26 cellular contexts compared by ENCODE assay signal in the genomic region with DNA sequence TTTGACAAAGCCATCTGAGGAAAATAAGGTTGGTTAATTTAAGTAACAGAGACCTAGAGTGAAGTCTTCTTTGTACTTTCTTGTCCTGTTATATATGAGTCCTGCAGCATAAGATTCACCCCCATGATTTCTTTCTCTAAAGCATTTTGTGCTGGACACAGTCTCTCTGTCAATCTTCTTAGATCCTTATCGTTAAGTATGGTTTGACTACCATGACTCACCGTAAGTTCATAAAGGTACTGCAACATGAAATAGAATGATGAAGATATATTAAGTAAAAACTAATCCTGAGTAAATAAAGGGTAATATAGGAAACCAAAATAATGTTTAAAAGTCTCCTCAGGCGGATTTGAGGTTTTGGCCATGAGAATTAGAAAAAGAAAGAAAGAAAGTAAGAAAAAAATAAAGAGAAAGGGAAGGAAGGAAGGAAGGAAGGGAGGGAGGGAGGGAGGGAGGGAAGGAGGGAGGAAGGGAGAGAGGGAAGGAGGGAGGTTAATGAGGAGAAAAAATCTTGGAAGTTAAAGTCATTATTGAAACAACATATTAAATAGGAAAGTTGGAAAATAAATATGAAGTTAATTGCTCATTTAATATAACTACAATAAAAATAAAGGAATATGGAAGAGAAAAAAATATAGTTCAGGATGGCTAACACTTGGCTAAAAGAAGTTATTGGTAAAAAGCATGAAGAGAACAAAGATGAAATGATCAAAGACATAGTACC.
DNase-seq lines count a peak whose midpoint lies in the region; ATAC-seq and TF ChIP-seq lines count a peak whose summit lies in the region.
"Had no signal": no experiment of that assay in that cellular context is flagged by ENCODE, and none has a peak within 500 bp of the region (broad histone marks: within the 10 kb centered on the region; RNA-seq: fewer than 3 reads in every experiment).

No MANE protein-coding gene starts in this region.

- peak overlapping the region; percentile 69 for H3K4me3 Mint-ChIP-seq in MCF 10A (ENCODE audit: unreplicated experiment)
- H3K4me3 Mint-ChIP-seq: activated CD4-positive, alpha-beta T cell treated with anti-CD3 and anti-CD28 coated beads for 36 hours; B cell; CD8-positive, alpha-beta memory T cell; memory B cell had no signal

- peaks cover 4% of the 10 kb centered on the region for H3K36me3 Mint-ChIP-seq in MCF 10A (ENCODE audit: insufficient read depth, unreplicated experiment)
- H3K36me3 Mint-ChIP-seq: memory B cell had no signal

- intact Hi-C loops in MCF 10A (cut with micrococcal nuclease) (loop anchor here (10.0 kb wide), 1 partner anchor 348 kb away; no protein-coding TSS in a partner anchor), breast epithelium (cut with DNase I; ENCODE audit: low total_unique reads) (no loop called here), left cardiac atrium (cut with DNase I) (no loop called here)

- TSS peak; percentile 40 for BruUV-seq in MCF 10A (replicated peaks; lab: Mats Ljungman, UMichigan)

- H3K27me3 ChIP-seq in breast epithelium (no peaks in the 10 kb centered on the region), RWPE2 (ENCODE audit: insufficient read depth, poor library complexity, severe bottlenecking) (no peaks in the 10 kb centered on the region), skeletal muscle satellite cell (ENCODE audit: control insufficient read depth, insufficient read depth, low read length) (no peaks in the 10 kb centered on the region)
- H3K27me3 ChIP-seq: cardiac muscle cell had no signal

- CTCF ChIA-PET in MCF 10A (lab: Yijun Ruan, JAX): no interaction called here

- no peaks in the 10 kb centered on the region for H3K4me1 ChIP-seq in breast epithelium
- peaks cover 64% of the 10 kb centered on the region for H3K4me1 ChIP-seq in RWPE2 (ENCODE audit: insufficient read depth, poor library complexity, severe bottlenecking)
- H3K4me1 ChIP-seq in skeletal muscle satellite cell (ENCODE audit: control insufficient read depth, insufficient read depth, low read length): peaks cover 52% of the 10 kb centered on the region

- POLR2A ChIA-PET in MCF 10A (lab: Yijun Ruan, JAX): interaction anchor here (0.7 to 2.1 kb wide), 3 partner anchors 10 to 1885 kb away, joined by 3 to 4 read pairs (median 3); no protein-coding TSS in a partner anchor

- no peak for TF ChIP-seq POLR2A in breast epithelium (IDR thresholded peaks at IDR 0.05)

- no peaks in the 10 kb centered on the region for H3K36me3 ChIP-seq in breast epithelium
- H3K36me3 ChIP-seq in RWPE2 (ENCODE audit: low read depth): no peaks in the 10 kb centered on the region
- no peaks in the 10 kb centered on the region for H3K36me3 ChIP-seq in skeletal muscle satellite cell (ENCODE audit: insufficient read depth, low read length)
- H3K36me3 ChIP-seq: cardiac muscle cell had no signal

- H3K9me3 ChIP-seq in breast epithelium (no peaks in the 10 kb centered on the region), RWPE2 (ENCODE audit: severe bottlenecking) (no peaks in the 10 kb centered on the region), skeletal muscle satellite cell (replicated peaks; ENCODE audit: low read length) (no peaks in the 10 kb centered on the region)

- no peaks in the 10 kb centered on the region for H3K9me3 Mint-ChIP-seq in MCF 10A (ENCODE audit: unreplicated experiment)

- TF ChIP-seq CTCF in MCF 10A (IDR thresholded peaks at IDR 0.05; ENCODE audit: unreplicated experiment) (no peak), breast epithelium (IDR thresholded peaks at IDR 0.05) (no peak), RWPE2 (IDR thresholded peaks at IDR 0.05; ENCODE audit: poor library complexity, severe bottlenecking) (no peak)

- no peaks in the 10 kb centered on the region for H3K27me3 Mint-ChIP-seq in MCF 10A (ENCODE audit: insufficient read depth, unreplicated experiment)
- H3K27me3 Mint-ChIP-seq: activated CD4-positive, alpha-beta T cell treated with anti-CD3 and anti-CD28 coated beads for 36 hours; B cell; memory B cell; progenitor cell of endocrine pancreas had no signal

- ATAC-seq in RWPE2 (ENCODE audit: low read depth) (peak; percentile 18; the same call in 2 of the 3 replicates), HG02623 (IDR thresholded peaks at IDR 0.05; ENCODE audit: unreplicated experiment) (no peak), GM21528 (IDR thresholded peaks at IDR 0.05; ENCODE audit: low FRiP score, unreplicated experiment) (no peak), left cardiac atrium (no peak)
- ATAC-seq: activated CD4-positive, alpha-beta T cell treated with anti-CD3 and anti-CD28 coated beads for 36 hours had no signal

- H3K9ac ChIP-seq in skeletal muscle satellite cell (ENCODE audit: low read depth, low read length): no peak overlapping the region

- H3K27ac Mint-ChIP-seq in MCF 10A (ENCODE audit: low read depth, unreplicated experiment): peak overlapping the region; percentile 76
- H3K27ac Mint-ChIP-seq: activated CD4-positive, alpha-beta T cell treated with anti-CD3 and anti-CD28 coated beads for 36 hours; B cell; CD8-positive, alpha-beta memory T cell; memory B cell; progenitor cell of endocrine pancreas had no signal

- H3K4me3 ChIP-seq in breast epithelium: no peak overlapping the region
- peak overlapping the region; percentile 28 for H3K4me3 ChIP-seq in RWPE2 (ENCODE audit: severe bottlenecking)
- no peak overlapping the region for H3K4me3 ChIP-seq in skeletal muscle satellite cell (ENCODE audit: low read length)
- H3K4me3 ChIP-seq: cardiac muscle cell, PC-9 had no signal

- H3K27ac ChIP-seq in breast epithelium (no peak overlapping the region), RWPE2 (ENCODE audit: poor library complexity, severe bottlenecking) (peak overlapping the region; percentile 100)
- H3K27ac ChIP-seq: cardiac muscle cell, HL-60, PC-9 had no signal

- H3K4me2 ChIP-seq in skeletal muscle satellite cell (ENCODE audit: low read length): peak overlapping the region; percentile 0
- H3K4me2 ChIP-seq: PC-9 had no signal

- H3K4me1 Mint-ChIP-seq in MCF 10A (ENCODE audit: insufficient read depth, unreplicated experiment): peaks cover 57% of the 10 kb centered on the region
- H3K4me1 Mint-ChIP-seq: activated CD4-positive, alpha-beta T cell treated with anti-CD3 and anti-CD28 coated beads for 36 hours; B cell; CD8-positive, alpha-beta memory T cell; memory B cell had no signal

- DNase-seq in MCF 10A (ENCODE audit: unreplicated experiment) (peak; percentile 59), breast epithelium (ENCODE audit: low spot score in 2 of 2) (no peak), RWPE2 (ENCODE audit: low spot score) (no peak), dermis blood vessel endothelial cell (peak; percentile 50), left cardiac atrium (no peak)
- DNase-seq: 8988T; activated CD4-positive, alpha-beta T cell treated with anti-CD3 and anti-CD28 coated beads for 36 hours; activated CD8-positive, alpha-beta memory T cell treated with anti-CD3 and anti-CD28 coated beads for 24 hours; activated T-cell treated with anti-CD3 and anti-CD28 coated beads, Interleukin-2, amount 50 U/mL, for 1 hour; CD8-positive, alpha-beta memory T cell; cortex of kidney; GF-D8; H7; NCI-H446; SIG-M5; small intestine; stimulated activated CD4-positive, alpha-beta T cell treated with anti-CD3 and anti-CD28 coated beads, Interleukin-2, amount 100 ng/mL, for 24 hours had no signal

Comparison
In these comparisons a context has a peak if more than half of its experiments do, and no peak if none do; other contexts are left out.
1. DNase-seq: peak in MCF 10A (single experiment) and dermis blood vessel endothelial cell (single experiment); none in breast epithelium (0 of 2), RWPE2 (single experiment) and left cardiac atrium (single experiment).